2 cellular contexts compared by ENCODE assay signal in genomic region chr14:49552630-49553029, GRCh38.
TF ChIP-seq lines count a peak whose summit lies in the region.

No MANE protein-coding gene starts in this region.

TF ChIP-seq in WTC11, 78 proteins besides CTCF, POLR2A, EP300 and RAD21 (continued from another document):
- TF ChIP-seq ZNF425 (CRISPR knock-in tag; conservative IDR thresholded peaks at IDR 0.05) (no peak), MAX (CRISPR knock-in tag; IDR thresholded peaks at IDR 0.05) (no peak), E2F5 (CRISPR knock-in tag; IDR thresholded peaks at IDR 0.05) (no peak), USF1 (CRISPR knock-in tag; IDR thresholded peaks at IDR 0.05) (no peak), ELF4 (CRISPR knock-in tag; IDR thresholded peaks at IDR 0.05; ENCODE audit: low read depth) (no peak), CREM (CRISPR knock-in tag; IDR thresholded peaks at IDR 0.05) (no peak), MYBL2 (CRISPR knock-in tag; IDR thresholded peaks at IDR 0.05) (no peak)

TF ChIP-seq in SK-N-SH, 30 proteins besides CTCF, POLR2A, EP300 and RAD21 (continued from another document):
- TF ChIP-seq REST (IDR thresholded peaks at IDR 0.05; ENCODE audit: low read depth, low read length) (no peak), FOXM1 (IDR thresholded peaks at IDR 0.05; ENCODE audit: low read depth) (no peak), ZBTB33 (IDR thresholded peaks at IDR 0.05; ENCODE audit: borderline replicate concordance, low read depth) (no peak), TCF12 (IDR thresholded peaks at IDR 0.05) (no peak), NFIC (IDR thresholded peaks at IDR 0.05; ENCODE audit: borderline replicate concordance) (no peak), USF2 (IDR thresholded peaks at IDR 0.05; ENCODE audit: borderline replicate concordance, low read depth, low read length) (no peak), FOSL2 (IDR thresholded peaks at IDR 0.05; ENCODE audit: borderline replicate concordance, low read depth) (no peak)
